ENCODE assay signal across 1 cellular context in genomic region chr6:2823104-2823850, GRCh38.
TF ChIP-seq lines count a peak whose summit lies in the region.

No MANE protein-coding gene starts in this region.

TF ChIP-seq in HEK293, 187 proteins besides CTCF, POLR2A, EP300 and RAD21 (continued from another document):
- no peak for TF ChIP-seq PBX3 (CRISPR knock-in tag; IDR thresholded peaks at IDR 0.05)
TF ChIP-seq in HEK293: peak in this region for 3.
